ENCODE assay signal across 8 cellular contexts in the genomic region with DNA sequence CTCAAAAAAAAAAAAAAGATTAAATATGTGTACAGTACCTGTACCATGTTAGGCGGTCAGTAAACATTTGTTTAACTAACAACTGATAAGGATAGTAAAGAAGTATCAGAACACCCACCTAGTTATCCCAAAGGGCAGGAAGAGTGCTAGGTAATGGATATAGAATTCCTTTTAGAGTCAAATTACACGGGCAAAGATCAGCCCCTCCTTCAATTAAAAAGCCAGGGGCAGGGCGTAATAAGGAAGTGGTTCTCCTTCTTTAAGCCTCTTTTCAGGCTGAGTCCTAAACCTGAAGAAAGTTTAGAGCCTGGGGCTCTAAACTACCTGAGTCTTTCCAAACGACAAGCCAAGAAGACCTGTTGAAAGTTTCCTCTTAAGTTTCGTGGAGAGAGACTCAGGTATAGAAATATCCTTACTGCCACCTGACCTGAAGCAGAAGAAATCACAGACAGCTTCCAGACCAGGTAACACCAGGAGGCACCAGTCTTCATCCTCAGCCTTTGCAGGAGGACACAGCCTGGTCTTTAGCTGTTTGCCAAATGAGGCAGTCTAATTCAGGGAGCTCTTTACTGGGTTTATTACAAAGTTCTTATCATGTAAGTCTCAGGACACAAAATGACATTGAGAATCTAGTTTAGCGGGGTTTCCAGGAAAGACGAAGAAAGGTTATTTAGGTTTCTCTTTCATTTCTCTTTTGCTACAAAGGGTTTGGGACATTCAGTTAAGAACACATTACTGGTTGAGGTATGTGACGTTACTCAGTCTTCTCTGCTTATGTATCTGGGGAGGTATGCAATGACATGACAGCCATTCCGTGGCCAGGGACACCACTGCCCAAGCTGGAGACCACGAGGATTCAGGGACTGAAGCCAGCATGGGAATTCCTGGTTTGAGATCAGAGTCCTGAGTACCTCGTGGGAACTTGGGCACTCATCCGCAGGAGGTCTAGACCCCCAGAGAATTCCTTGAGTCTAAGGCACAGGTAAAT. TPM values are rescaled to one million over a fixed set of nuclear protein-coding genes. Genes with fewer than 3 reads are reported as not detected.
DNase-seq lines count a peak whose midpoint lies in the region; ATAC-seq and TF ChIP-seq lines count a peak whose summit lies in the region.

Gene BCL2L14 (plus strand): TSS at position 266 of the 988 bp plus-strand sequence. CDS start 8,367 bp downstream, outside the sequence.

- no peaks in the 10 kb centered on the region for H3F3A ChIP-seq in DOHH2 (ENCODE audit: control insufficient read depth, insufficient read depth)

- ATAC-seq in activated CD8-positive, alpha-beta T cell treated with anti-CD3 and anti-CD28 coated beads for 36 hours = peak; percentile 84
- peak; percentile 83 for ATAC-seq in mucosa of descending colon
- ATAC-seq in HG03521 (IDR thresholded peaks at IDR 0.05; ENCODE audit: unreplicated experiment) = no peak

- H3K79me2 ChIP-seq in DOHH2 (ENCODE audit: control insufficient read depth, low read length) = no peaks in the 10 kb centered on the region

- no peaks in the 10 kb centered on the region for H3K36me3 ChIP-seq in DOHH2 (ENCODE audit: control insufficient read depth, low read length)
- H3K36me3 ChIP-seq in H7 (replicated peaks; ENCODE audit: control insufficient read depth, insufficient read depth, low read length) = no peaks in the 10 kb centered on the region
- no peaks in the 10 kb centered on the region for H3K36me3 ChIP-seq in mucosa of descending colon (ENCODE audit: low read depth)

- H3K27me3 Mint-ChIP-seq in activated CD8-positive, alpha-beta T cell treated with anti-CD3 and anti-CD28 coated beads for 36 hours = no peaks in the 10 kb centered on the region

- H3K4me3 ChIP-seq in DOHH2 (ENCODE audit: low read length) (no peak within 1 kb of the TSS), H7 (ENCODE audit: insufficient read depth, low read depth, low read length) (no peak within 1 kb of the TSS), mucosa of descending colon (peak within 1 kb of the TSS; percentile 30)

- DNase-seq in H7 = peak; percentile 49
- peak; percentile 24 for DNase-seq in activated CD8-positive, alpha-beta T cell treated with anti-CD3 and anti-CD28 coated beads for 36 hours
- DNase-seq in mucosa of descending colon = peak in 1 of 3 donors; percentile 79
- no peak for DNase-seq in NCI-H1436 treated with DMSO at 0.1 percent for 48 hours (lab: John Stamatoyannopoulos, UW)
- no peak for DNase-seq in islet precursor cell
- DNase-seq in NCI-H510A treated with DMSO at 0.1 percent for 48 hours (lab: John Stamatoyannopoulos, UW) = no peak

- H3K36me3 Mint-ChIP-seq in activated CD8-positive, alpha-beta T cell treated with anti-CD3 and anti-CD28 coated beads for 36 hours (ENCODE audit: low read depth) = no peaks in the 10 kb centered on the region

- H3K27ac Mint-ChIP-seq in activated CD8-positive, alpha-beta T cell treated with anti-CD3 and anti-CD28 coated beads for 36 hours = peak within 1 kb of the TSS; percentile 90

- H3K9me3 ChIP-seq in DOHH2 (ENCODE audit: control insufficient read depth, insufficient read depth, low read length) (no peaks in the 10 kb centered on the region), mucosa of descending colon (no peaks in the 10 kb centered on the region)

- CTCF ChIA-PET in activated CD8-positive, alpha-beta T cell treated with anti-CD3 and anti-CD28 coated beads for 36 hours (lab: Charles Lee) = interaction anchor here (0.8 to 2.0 kb wide), 7 partner anchors 12 to 516 kb away, joined by 3 to 12 read pairs (median 4); no protein-coding TSS in a partner anchor

- TF ChIP-seq CTCF in DOHH2 (IDR thresholded peaks at IDR 0.05; ENCODE audit: low read depth, low read length, poor library complexity, severe bottlenecking) = no peak
- no peak for TF ChIP-seq CTCF in activated CD8-positive, alpha-beta T cell treated with anti-CD3 and anti-CD28 coated beads for 36 hours (IDR thresholded peaks at IDR 0.05)
- TF ChIP-seq CTCF in mucosa of descending colon (IDR thresholded peaks at IDR 0.05) = no peak

- H3K9me2 ChIP-seq in DOHH2 (replicated peaks; ENCODE audit: control insufficient read depth, low read length) = no peaks in the 10 kb centered on the region

- no peaks in the 10 kb centered on the region for H3K9me3 Mint-ChIP-seq in activated CD8-positive, alpha-beta T cell treated with anti-CD3 and anti-CD28 coated beads for 36 hours

- H3K27me3 ChIP-seq in DOHH2 (ENCODE audit: control insufficient read depth, low read length) (peaks cover 29% of the 10 kb centered on the region), H7 (ENCODE audit: control insufficient read depth, insufficient read depth, low read length) (no peaks in the 10 kb centered on the region)

- no peaks in the 10 kb centered on the region for H4K20me1 ChIP-seq in DOHH2 (ENCODE audit: control insufficient read depth, insufficient read depth, low read depth, low read length)

- H3K4me3 Mint-ChIP-seq in activated CD8-positive, alpha-beta T cell treated with anti-CD3 and anti-CD28 coated beads for 36 hours = peak within 1 kb of the TSS; percentile 77

- H3K4me2 ChIP-seq in DOHH2 (ENCODE audit: low read length) = peak within 1 kb of the TSS; percentile 10

- H3K27ac ChIP-seq in DOHH2 (ENCODE audit: low read depth, low read length) = no peak within 1 kb of the TSS

- intact Hi-C loops in activated CD8-positive, alpha-beta T cell treated with anti-CD3 and anti-CD28 coated beads for 36 hours (cut with micrococcal nuclease) = no loop called here
- intact Hi-C loops in mucosa of descending colon (cut with DNase I, micrococcal nuclease) = no loop called here

- peaks cover 8% of the 10 kb centered on the region; the same call in 1 of the 2 replicates for H3K4me1 ChIP-seq in DOHH2 (ENCODE audit: control insufficient read depth, low read length)
- peaks cover 22% of the 10 kb centered on the region for H3K4me1 ChIP-seq in mucosa of descending colon (ENCODE audit: low read depth)

- POLR2A ChIA-PET in activated CD8-positive, alpha-beta T cell treated with anti-CD3 and anti-CD28 coated beads for 36 hours (lab: Charles Lee) = interaction anchor here (0.6 to 2.0 kb wide), 4 partner anchors 61 to 321 kb away, joined by 3 to 7 read pairs (median 4); partner anchors contain the start of gene LRP6

- peaks cover 22% of the 10 kb centered on the region for H3K4me1 Mint-ChIP-seq in activated CD8-positive, alpha-beta T cell treated with anti-CD3 and anti-CD28 coated beads for 36 hours (ENCODE audit: low read depth)

RNA-seq across cellular contexts. Expression of gene BCL2L14, which starts in this region (rescaled TPM):
- total RNA-seq in H7 (2014; rRNA removed; shearing (Covaris generic)) = 0.33 and 1.9 TPM in 2 replicates
- 1 to 10 TPM; 3.7 to 5.1 TPM for total RNA-seq in activated CD8-positive, alpha-beta T cell treated with anti-CD3 and anti-CD28 coated beads for 36 hours
- total RNA-seq in mucosa of descending colon = 10 to 100 TPM; 27.3 to 74.4 (median 52.7) TPM

Comparison
In these comparisons a context has a peak if more than half of its experiments do, and no peak if none do; other contexts are left out.
1. DNase-seq: peak in H7 (single experiment) and activated CD8-positive, alpha-beta T cell treated with anti-CD3 and anti-CD28 coated beads for 36 hours (single experiment); none in NCI-H1436 treated with DMSO at 0.1 percent for 48 hours (single experiment), islet precursor cell (single experiment) and NCI-H510A treated with DMSO at 0.1 percent for 48 hours (single experiment).